Comparison of ENCODE assay signal across 11 cellular contexts in the genomic region with DNA sequence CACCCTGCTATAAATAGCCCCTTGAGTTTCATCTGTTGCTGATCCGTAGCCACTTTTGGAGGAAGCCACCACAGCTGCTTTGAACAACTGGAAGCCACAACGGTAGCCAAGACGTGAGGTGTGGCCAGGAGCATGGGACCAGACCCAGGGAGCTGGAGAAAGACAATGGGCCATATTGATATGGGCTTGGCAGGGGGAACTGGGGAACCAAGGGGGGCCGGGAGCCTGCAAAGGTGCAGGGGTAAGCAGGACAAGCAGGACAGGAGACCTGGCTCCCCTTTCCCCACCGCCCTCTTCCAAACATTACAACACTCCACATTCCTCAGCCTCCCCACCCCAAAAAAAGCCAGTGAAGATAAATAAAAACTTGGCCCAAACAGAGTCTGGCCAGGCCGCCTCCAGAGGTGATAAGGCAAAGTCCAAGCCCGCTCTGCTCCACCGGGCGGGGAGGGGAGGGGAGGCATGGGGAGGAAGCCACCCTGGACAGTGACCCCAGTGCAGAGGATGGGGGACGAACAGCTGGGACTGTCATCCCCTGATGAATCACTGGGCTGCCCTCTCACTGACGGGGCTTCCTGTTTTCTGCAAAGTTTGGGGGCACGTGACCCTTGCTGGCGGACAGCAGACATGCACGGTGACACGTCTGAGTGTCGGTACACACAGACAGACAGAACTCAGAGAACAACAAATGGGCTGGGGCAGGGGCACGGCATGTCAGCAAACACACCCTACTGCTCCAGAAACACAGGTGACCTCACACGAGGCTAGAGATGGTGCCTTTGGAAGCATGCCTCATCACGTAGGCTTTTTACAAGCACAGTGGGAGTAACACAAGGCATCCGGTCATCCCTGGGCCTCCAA.
DNase-seq lines count a peak whose midpoint lies in the region; ATAC-seq, FAIRE-seq and TF ChIP-seq lines count a peak whose summit lies in the region.
"Had no signal": no experiment of that assay in that cellular context is flagged by ENCODE, and none has a peak within 500 bp of the region (broad histone marks: within the 10 kb centered on the region; RNA-seq: fewer than 3 reads in every experiment).

No MANE protein-coding gene starts in this region.

- peak in 1 of 2 experiments; percentile 25; a peak in 2 of 5 replicates for TF ChIP-seq RAD21 in A549 (conservative IDR thresholded peaks at IDR 0.05 in 1 of 2, IDR thresholded peaks at IDR 0.05 in 1 of 2)

- 15% methylated on average over 17 of the region's 20 CpGs for WGBS in A549 (ENCODE audit: missing lambda C conversion rate)

- no peak for TF ChIP-seq CTCF in A549 (IDR thresholded peaks at IDR 0.05)
- no peak for TF ChIP-seq CTCF in epithelial cell of esophagus (IDR thresholded peaks at IDR 0.05; ENCODE audit: insufficient read depth, low read depth, low read length, missing control alignments)
- no peak for TF ChIP-seq CTCF in GM13977 (IDR thresholded peaks at IDR 0.05; ENCODE audit: extremely low read depth, insufficient read depth, missing control alignments)

- no peak for TF ChIP-seq POLR2A in A549 (IDR thresholded peaks at IDR 0.05; ENCODE audit: low read length)

- DNase-seq in A549 (ENCODE audit: low read depth in 1 of 2, low spot score in 1 of 2) (peak; percentile 39 to 87), NOMO-1 (lab: John Stamatoyannopoulos, UW; ENCODE audit: unreplicated experiment in 2 of 2) (peak; percentile 17 to 76), epithelial cell of esophagus (ENCODE audit: low read depth) (peak; percentile 45), naive B cell (no peak), GM13977 (ENCODE audit: low spot score) (no peak), NCI-H526 (lab: John Stamatoyannopoulos, UW) (no peak)

- H3K36me3 Mint-ChIP-seq in naive B cell, result no peaks in the 10 kb centered on the region
- H3K36me3 Mint-ChIP-seq: brain had no signal

- H3K4me1 ChIP-seq in A549, result peaks cover 57% of the 10 kb centered on the region

- no peak for FAIRE-seq in A549 (lab: Jason Lieb, UNC)

- TF ChIP-seq EP300 in A549 (IDR thresholded peaks at IDR 0.05), result peak; percentile 55 to 70; a peak in 2 of 5 replicates

- in situ Hi-C loops in GM13977 (cut with MboI; ENCODE audit: low pct_unique_long_range_greater_than_20kb, low sequenced_read_pairs, unreplicated experiment), result no loop called here

- H3K9me3 Mint-ChIP-seq in naive B cell, result peaks cover 0 to 2% (median 0%) of the 10 kb centered on the region in 7 donors
- H3K9me3 Mint-ChIP-seq: brain had no signal

- H3K27ac ChIP-seq in A549, result peak overlapping the region; percentile 86 to 89
- H3K27ac ChIP-seq: C4-2B had no signal

- H3K27me3 Mint-ChIP-seq in naive B cell, result peaks cover 21 to 44% (median 29%) of the 10 kb centered on the region in 3 donors

- H3K27ac Mint-ChIP-seq in naive B cell, result peak overlapping the region in 2 of 6 donors; percentile 51 to 65
- H3K27ac Mint-ChIP-seq: IgD-negative memory B cell had no signal

- no peak overlapping the region for H3K4me3 Mint-ChIP-seq in naive B cell
- H3K4me3 Mint-ChIP-seq: brain had no signal

- CTCF ChIA-PET in A549 (lab: Yijun Ruan, JAX), result interaction anchor here (1.0 to 8.4 kb wide), 9 partner anchors 8 to 117 kb away, joined by 3 to 99 read pairs (median 7); no protein-coding TSS in a partner anchor

- H3K9me3 ChIP-seq in A549, result peaks cover 3% of the 10 kb centered on the region; the same call in 1 of the 3 replicates

- ATAC-seq in A549, result peak; percentile 63 to 73
- ATAC-seq in naive B cell (ENCODE audit: low read depth in 2 of 2), result peak; percentile 27 to 32
- no peak for ATAC-seq in HG03565 (IDR thresholded peaks at IDR 0.05; ENCODE audit: unreplicated experiment)
- no peak for ATAC-seq in HG03571 (IDR thresholded peaks at IDR 0.05; ENCODE audit: unreplicated experiment)

- POLR2A ChIA-PET in A549 (lab: Yijun Ruan, JAX), result no interaction called here

- H3K4me2 ChIP-seq in A549, result peak overlapping the region; percentile 74

- 0 out of 3 replicates have a peak overlapping the region, but pooled peaks have one; percentile 4 for H3K4me3 ChIP-seq in A549
- no peak overlapping the region for H3K4me3 ChIP-seq in epithelial cell of esophagus (ENCODE audit: low read length)

- H3K4me1 Mint-ChIP-seq in naive B cell, result peaks cover 1 to 30% (median 3%) of the 10 kb centered on the region in 3 donors
- H3K4me1 Mint-ChIP-seq: IgD-negative memory B cell had no signal

TF ChIP-seq in A549, 52 proteins besides CTCF, POLR2A, EP300 and RAD21:
- no peak for TF ChIP-seq SREBF2 (IDR thresholded peaks at IDR 0.05)
- no peak for TF ChIP-seq HDAC2 (IDR thresholded peaks at IDR 0.05)
- peak in 1 of 2 experiments; percentile 60; a peak in 2 of 5 replicates for TF ChIP-seq JUN (IDR thresholded peaks at IDR 0.05)
- TF ChIP-seq BHLHE40 (IDR thresholded peaks at IDR 0.05; ENCODE audit: low read depth, low read length), result peak; percentile 78
- TF ChIP-seq TP53 (CRISPR knock-in tag; IDR thresholded peaks at IDR 0.05), result no peak
- TF ChIP-seq RCOR1 (IDR thresholded peaks at IDR 0.05; ENCODE audit: low read depth, low read length), result no peak
- TF ChIP-seq, protein P1, sequence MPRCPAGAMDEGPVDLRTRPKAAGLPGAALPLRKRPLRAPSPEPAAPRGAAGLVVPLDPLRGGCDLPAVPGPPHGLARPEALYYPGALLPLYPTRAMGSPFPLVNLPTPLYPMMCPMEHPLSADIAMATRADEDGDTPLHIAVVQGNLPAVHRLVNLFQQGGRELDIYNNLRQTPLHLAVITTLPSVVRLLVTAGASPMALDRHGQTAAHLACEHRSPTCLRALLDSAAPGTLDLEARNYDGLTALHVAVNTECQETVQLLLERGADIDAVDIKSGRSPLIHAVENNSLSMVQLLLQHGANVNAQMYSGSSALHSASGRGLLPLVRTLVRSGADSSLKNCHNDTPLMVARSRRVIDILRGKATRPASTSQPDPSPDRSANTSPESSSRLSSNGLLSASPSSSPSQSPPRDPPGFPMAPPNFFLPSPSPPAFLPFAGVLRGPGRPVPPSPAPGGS (IDR thresholded peaks at IDR 0.05), result no peak
- peak; percentile 77; the same call in 1 of the 2 replicates for TF ChIP-seq JUNB (IDR thresholded peaks at IDR 0.05)
- no peak for TF ChIP-seq CBX8 (IDR thresholded peaks at IDR 0.05)
- no peak for TF ChIP-seq FOSB (CRISPR knock-in tag; IDR thresholded peaks at IDR 0.05)
- no peak for TF ChIP-seq HOXB13 (CRISPR knock-in tag; IDR thresholded peaks at IDR 0.05; ENCODE audit: low read depth)
- no peak for TF ChIP-seq TFCP2L1 (CRISPR knock-in tag; IDR thresholded peaks at IDR 0.05)
- no peak for TF ChIP-seq FOXS1 (CRISPR knock-in tag; IDR thresholded peaks at IDR 0.05)
- no peak for TF ChIP-seq CHD2 (IDR thresholded peaks at IDR 0.05; ENCODE audit: low read length, partially characterized antibody)
- TF ChIP-seq FOSL2 (IDR thresholded peaks at IDR 0.05), result peak; percentile 76
- peak; percentile 82 for TF ChIP-seq FOSL2 (CRISPR knock-in tag; IDR thresholded peaks at IDR 0.05)
- TF ChIP-seq, protein P2, sequence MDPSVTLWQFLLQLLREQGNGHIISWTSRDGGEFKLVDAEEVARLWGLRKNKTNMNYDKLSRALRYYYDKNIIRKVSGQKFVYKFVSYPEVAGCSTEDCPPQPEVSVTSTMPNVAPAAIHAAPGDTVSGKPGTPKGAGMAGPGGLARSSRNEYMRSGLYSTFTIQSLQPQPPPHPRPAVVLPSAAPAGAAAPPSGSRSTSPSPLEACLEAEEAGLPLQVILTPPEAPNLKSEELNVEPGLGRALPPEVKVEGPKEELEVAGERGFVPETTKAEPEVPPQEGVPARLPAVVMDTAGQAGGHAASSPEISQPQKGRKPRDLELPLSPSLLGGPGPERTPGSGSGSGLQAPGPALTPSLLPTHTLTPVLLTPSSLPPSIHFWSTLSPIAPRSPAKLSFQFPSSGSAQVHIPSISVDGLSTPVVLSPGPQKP (IDR thresholded peaks at IDR 0.05; ENCODE audit: low read depth, low read length), result no peak
- TF ChIP-seq, protein P3, sequence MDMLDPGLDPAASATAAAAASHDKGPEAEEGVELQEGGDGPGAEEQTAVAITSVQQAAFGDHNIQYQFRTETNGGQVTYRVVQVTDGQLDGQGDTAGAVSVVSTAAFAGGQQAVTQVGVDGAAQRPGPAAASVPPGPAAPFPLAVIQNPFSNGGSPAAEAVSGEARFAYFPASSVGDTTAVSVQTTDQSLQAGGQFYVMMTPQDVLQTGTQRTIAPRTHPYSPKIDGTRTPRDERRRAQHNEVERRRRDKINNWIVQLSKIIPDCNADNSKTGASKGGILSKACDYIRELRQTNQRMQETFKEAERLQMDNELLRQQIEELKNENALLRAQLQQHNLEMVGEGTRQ (IDR thresholded peaks at IDR 0.05), result peak; percentile 92
- TF ChIP-seq, protein P4, sequence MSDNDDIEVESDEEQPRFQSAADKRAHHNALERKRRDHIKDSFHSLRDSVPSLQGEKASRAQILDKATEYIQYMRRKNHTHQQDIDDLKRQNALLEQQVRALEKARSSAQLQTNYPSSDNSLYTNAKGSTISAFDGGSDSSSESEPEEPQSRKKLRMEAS (IDR thresholded peaks at IDR 0.05), result peak; percentile 67
- TF ChIP-seq MAFK (IDR thresholded peaks at IDR 0.05; ENCODE audit: partially characterized antibody), result peak; percentile 2
- no peak for TF ChIP-seq POLR2AphosphoS2 (conservative IDR thresholded peaks at IDR 0.05; ENCODE audit: low read length)
- TF ChIP-seq GATA3 (IDR thresholded peaks at IDR 0.05; ENCODE audit: borderline replicate concordance), result peak; percentile 38; the same call in 1 of the 2 replicates
- TF ChIP-seq CEBPB (IDR thresholded peaks at IDR 0.05), result peak; percentile 31 to 33; a peak in 1 of 4 replicates
- TF ChIP-seq ZFP36 (IDR thresholded peaks at IDR 0.05; ENCODE audit: borderline replicate concordance, partially characterized antibody), result no peak
- 0 out of 2 replicates have a peak, but pooled peaks have one; percentile 16 for TF ChIP-seq MAZ (IDR thresholded peaks at IDR 0.05; ENCODE audit: borderline replicate concordance, low read depth, low read length)

Comparison
In these comparisons a context has a peak if more than half of its experiments do, and no peak if none do; other contexts are left out.
1. ATAC-seq: peak in A549 (2 of 2) and naive B cell (2 of 2); none in HG03565 (single experiment) and HG03571 (single experiment).
2. DNase-seq: peak in A549 (2 of 2), NOMO-1 (2 of 2) and epithelial cell of esophagus (single experiment); none in naive B cell (single experiment), GM13977 (single experiment) and NCI-H526 (0 of 2).